Comparison of ENCODE assay signal across 8 cellular contexts in genomic region chr19:5292843-5293606, GRCh38. TPM values are rescaled to one million over a fixed set of nuclear protein-coding genes. Genes with fewer than 3 reads are reported as not detected.
A peak's percentile ranks its signal among the peaks of the same experiment; 100 is the strongest.
DNase-seq lines count a peak whose midpoint lies in the region; ATAC-seq, FAIRE-seq and TF ChIP-seq lines count a peak whose summit lies in the region.

No MANE protein-coding gene starts in this region.

- peak overlapping the region; percentile 82 for H3K9ac ChIP-seq in HepG2 (ENCODE audit: insufficient read depth, low read depth, low read length)

- peak; percentile 21 for DNase-seq in DMS79 treated with DMSO at 0.1 percent for 48 hours (lab: John Stamatoyannopoulos, UW)
- peak; percentile 27 for DNase-seq in Jurkat, Clone E6-1 (ENCODE audit: low read depth, low spot score)
- DNase-seq in activated CD4-positive, alpha-beta T cell treated with anti-CD3 and anti-CD28 coated beads for 4 hours = peak; percentile 44 to 46
- peak; percentile 58 for DNase-seq in dedifferentiated amniotic fluid mesenchymal stem cell (ENCODE audit: extremely low spot score)
- DNase-seq in HepG2 (ENCODE audit: low spot score) = no peak
- peak; percentile 36 for DNase-seq in stimulated activated CD4-positive, alpha-beta T cell treated with anti-CD3 and anti-CD28 coated beads, Interleukin-2, amount 100 ng/mL, for 4 hours (ENCODE audit: low read depth)

- H3K4me3 ChIP-seq in Jurkat, Clone E6-1 (ENCODE audit: low read length) = peak overlapping the region; percentile 52
- H3K4me3 ChIP-seq in HepG2 (replicated peaks in 1 of 3; ENCODE audit: insufficient read depth in 1 of 3, low read depth in 2 of 3, low read length in 3 of 3) = peak overlapping the region; percentile 67 to 78 (median 77); a peak in 4 of 6 replicates

- H3K27me3 ChIP-seq in HepG2 (ENCODE audit: control insufficient read depth in 1 of 2, insufficient read depth in 2 of 2, low read length in 2 of 2) = no peaks in the 10 kb centered on the region

- POLR2A ChIA-PET in HepG2 (lab: Yijun Ruan, JAX) = interaction anchor here (1.0 kb wide), 1 partner anchor 47 kb away, joined by 3 read pairs; the partner anchor contains the start of gene PTPRS

- H3K4me2 ChIP-seq in HepG2 (ENCODE audit: low read depth, low read length) = peak overlapping the region; percentile 97

- H3K36me3 ChIP-seq in HepG2 (replicated peaks in 1 of 2; ENCODE audit: control insufficient read depth in 1 of 2, insufficient read depth in 2 of 2, low read length in 2 of 2) = no peaks in the 10 kb centered on the region

- H4K20me1 ChIP-seq in HepG2 (ENCODE audit: insufficient read depth, low read length) = peaks cover 31% of the 10 kb centered on the region

- peak overlapping the region; percentile 71 for H3K27ac ChIP-seq in HepG2 (ENCODE audit: extremely low read length, insufficient read depth, low read length)

- 66% methylated on average over 7 of the region's 67 CpGs for WGBS in HepG2 (ENCODE audit: low lambda C conversion rate)

- TF ChIP-seq EP300 in HepG2 (IDR thresholded peaks at IDR 0.05; ENCODE audit: low read depth in 2 of 2, low read length in 2 of 2) (no peak), HepG2 (CRISPR knock-in tag; IDR thresholded peaks at IDR 0.05; ENCODE audit: borderline replicate concordance) (no peak)

- in situ Hi-C loops in HepG2 (cut with HindIII; ENCODE audit: extremely low pct_ligation_motif_present, low pct_unique_long_range_greater_than_20kb) = no loop called here

- no peak for TF ChIP-seq CTCF in HepG2 (CRISPR knock-in tag; IDR thresholded peaks at IDR 0.05)

- peak; percentile 14 to 51; a peak in 1 of 4 replicates for TF ChIP-seq POLR2A in HepG2 (IDR thresholded peaks at IDR 0.05; ENCODE audit: insufficient read depth in 1 of 2, low read depth in 2 of 2, low read length in 2 of 2)

- intact Hi-C loops in HepG2 (cut with micrococcal nuclease; ENCODE audit: unreplicated experiment) = no loop called here

- peak; percentile 48 for TF ChIP-seq RAD21 in HepG2 (CRISPR knock-in tag; IDR thresholded peaks at IDR 0.05)

- no peak overlapping the region for H2AFZ ChIP-seq in HepG2 (ENCODE audit: low read length)

- peaks cover 6% of the 10 kb centered on the region for H3K79me2 ChIP-seq in HepG2 (ENCODE audit: insufficient read depth, low read length)

- no peak for FAIRE-seq in HepG2 (lab: Jason Lieb, UNC)

- CTCF ChIA-PET in HepG2 (lab: Yijun Ruan, JAX; ENCODE audit: low intra/inter-chr PET ratio, low total read pairs) = no interaction called here

- BruUV-seq in HepG2 (replicated peaks; lab: Mats Ljungman, UMichigan) = no TSS peak

- no peaks in the 10 kb centered on the region for H3K9me3 ChIP-seq in HepG2 (ENCODE audit: low read length)

- ATAC-seq in HepG2 = peak; percentile 68
- ATAC-seq in HG03442 (IDR thresholded peaks at IDR 0.05; ENCODE audit: unreplicated experiment) = no peak
- no peak for ATAC-seq in HG03095 (IDR thresholded peaks at IDR 0.05; ENCODE audit: unreplicated experiment)

- peaks cover 65% of the 10 kb centered on the region for H3K4me1 ChIP-seq in HepG2 (ENCODE audit: insufficient read depth, low read length)

TF ChIP-seq in HepG2, 621 proteins besides CTCF, POLR2A, EP300 and RAD21 (continues in another document):
- TF ChIP-seq HNRNPK (IDR thresholded peaks at IDR 0.05; ENCODE audit: low read depth, low read length, poor library complexity, severe bottlenecking) (peak; percentile 68), AKAP8 (CRISPR knock-in tag; IDR thresholded peaks at IDR 0.05) (no peak), YEATS4 (CRISPR knock-in tag; IDR thresholded peaks at IDR 0.05; ENCODE audit: borderline replicate concordance) (0 out of 2 replicates have a peak, but pooled peaks have one; percentile 48), MTF2 (CRISPR knock-in tag; IDR thresholded peaks at IDR 0.05; ENCODE audit: borderline replicate concordance) (no peak), EEA1 (CRISPR knock-in tag; IDR thresholded peaks at IDR 0.05; ENCODE audit: borderline replicate concordance) (peak; percentile 77; the same call in 1 of the 2 replicates), IRF9 (CRISPR knock-in tag; IDR thresholded peaks at IDR 0.05; ENCODE audit: borderline replicate concordance) (peak; percentile 25; the same call in 1 of the 2 replicates), HNRNPLL (IDR thresholded peaks at IDR 0.05; ENCODE audit: low read depth, low read length, poor library complexity, severe bottlenecking) (peak; percentile 33), POLR2G (IDR thresholded peaks at IDR 0.05; ENCODE audit: low read depth, low read length) (peak; percentile 66), MAZ (IDR thresholded peaks at IDR 0.05; ENCODE audit: borderline replicate concordance, low read depth, low read length) (no peak), MAZ (CRISPR knock-in tag; IDR thresholded peaks at IDR 0.05; ENCODE audit: low read depth) (0 out of 2 replicates have a peak, but pooled peaks have one; percentile 52), PREB (CRISPR knock-in tag; IDR thresholded peaks at IDR 0.05) (no peak), ZNF558 (CRISPR knock-in tag; IDR thresholded peaks at IDR 0.05; ENCODE audit: borderline replicate concordance) (peak; percentile 29; the same call in 1 of the 2 replicates), PHF20 (CRISPR knock-in tag; IDR thresholded peaks at IDR 0.05) (0 out of 2 replicates have a peak, but pooled peaks have one; percentile 25), GABPB1 (CRISPR knock-in tag; IDR thresholded peaks at IDR 0.05) (peak; percentile 61), ZNF574 (CRISPR knock-in tag; IDR thresholded peaks at IDR 0.05) (0 out of 2 replicates have a peak, but pooled peaks have one; percentile 4), POLR2AphosphoS5 (IDR thresholded peaks at IDR 0.05; ENCODE audit: low read depth, low read length) (0 out of 2 replicates have a peak, but pooled peaks have one; percentile 21), ZNF549 (CRISPR knock-in tag; IDR thresholded peaks at IDR 0.05) (no peak)

RNA-seq across cellular contexts. Expression of gene PTPRS, which starts 47.6 kb away (rescaled TPM):
- 47.6 TPM for polyA plus RNA-seq in Jurkat, Clone E6-1 (2012; ENCODE audit: insufficient read depth, insufficient read length)
- total RNA-seq in HepG2 (2016; rRNA removed; fragmentation: Illumina TruSeq; extraction: Trizol) = 21.3 and 32.7 TPM in 2 replicates
- total RNA-seq in HepG2 (2016; cell fraction: cytosol; rRNA removed; fragmentation: Illumina TruSeq; extraction: Trizol; ENCODE audit: low read depth) = 8.8 and 10.2 TPM in 2 replicates
- total RNA-seq in HepG2 (2016; cell fraction: insoluble cytoplasmic fraction; rRNA removed; fragmentation: Illumina TruSeq; extraction: Trizol) = 17.7 and 32.1 TPM in 2 replicates
- total RNA-seq in HepG2 (2016; cell fraction: membrane; rRNA removed; fragmentation: Illumina TruSeq; extraction: Trizol) = 21.8 and 23.0 TPM in 2 replicates
- total RNA-seq in HepG2 (2016; cell fraction: nucleus; rRNA removed; fragmentation: Illumina TruSeq; extraction: Trizol) = 57.4 and 62.6 TPM in 2 replicates
- polyA plus RNA-seq in HepG2 (2011; rRNA removed) = 43.9 and 63.5 TPM in 2 replicates
- polyA plus RNA-seq in HepG2 (2011; cell fraction: cytosol; rRNA removed) = 36.8 and 40.6 TPM in 2 replicates
- 194 and 221 TPM in 2 replicates for polyA plus RNA-seq in HepG2 (2011; cell fraction: nucleus; rRNA removed)
- 24.6 and 49.4 TPM in 2 replicates for polyA plus RNA-seq in HepG2 (2012)
- 4.6 and 4.7 TPM in 2 replicates for polyA plus RNA-seq in HepG2 (2016; cell fraction: cytosol; fragmentation: Illumina TruSeq; extraction: Trizol; ENCODE audit: low read depth)
- polyA plus RNA-seq in HepG2 (2016; cell fraction: insoluble cytoplasmic fraction; fragmentation: Illumina TruSeq; extraction: Trizol; ENCODE audit: low read depth) = 8.4 and 10.5 TPM in 2 replicates
- 5.1 and 5.2 TPM in 2 replicates for polyA plus RNA-seq in HepG2 (2016; cell fraction: membrane; fragmentation: Illumina TruSeq; extraction: Trizol; ENCODE audit: low read depth)
- 68.7 and 77.5 TPM in 2 replicates for polyA plus RNA-seq in HepG2 (2016; cell fraction: nucleus; fragmentation: Illumina TruSeq; extraction: Trizol; ENCODE audit: insufficient read depth, low read depth)
- polyA minus RNA-seq in HepG2 (2011; rRNA and poly(A)+ RNA removed; ENCODE audit: low replicate concordance) = 65.7 and 175 TPM in 2 replicates
- polyA minus RNA-seq in HepG2 (2011; cell fraction: cytosol; rRNA and poly(A)+ RNA removed) = 79.6 and 103 TPM in 2 replicates
- 55.6 and 71.9 TPM in 2 replicates for polyA minus RNA-seq in HepG2 (2011; cell fraction: nucleus; rRNA and poly(A)+ RNA removed)
